ENCODE assay signal across 34 cellular contexts in genomic region chr6:39020136-39020535, GRCh38. TPM values are rescaled to one million over a fixed set of nuclear protein-coding genes. Genes with fewer than 3 reads are reported as not detected.
"Had no signal": no experiment of that assay in that cellular context is flagged by ENCODE, and none has a peak within 500 bp of the region (broad histone marks: within the 10 kb centered on the region; RNA-seq: fewer than 3 reads in every experiment).

No MANE protein-coding gene starts in this region.

- H3K36me3 ChIP-seq: left lung, lower lobe of right lung, neural progenitor cell, neutrophil, right atrium auricular region, right lobe of liver, tibial nerve, uterus had no signal

- H3K79me2 ChIP-seq: parathyroid adenoma had no signal

- H3K4me1 ChIP-seq: left lung, lower lobe of right lung, neural progenitor cell, parathyroid adenoma, right atrium auricular region, right lobe of liver, tibial nerve, uterus had no signal

- H3K9ac ChIP-seq: neural progenitor cell, parathyroid adenoma had no signal

- H3K4me2 ChIP-seq: neural progenitor cell, smooth muscle cell had no signal

- H3K4me3 ChIP-seq: left lung, lower lobe of right lung, neural progenitor cell, right atrium auricular region, right lobe of liver, smooth muscle cell, tibial nerve, uterus had no signal

- DNase-seq: hippocampal formation; kidney glomerular epithelial cell; left cardiac atrium; left lung; lower lobe of right lung; mammary epithelial cell; mesenchymal stem cell; naive B cell; natural killer cell; nephron progenitor cell; occipital lobe; right lobe of liver; stimulated activated CD4-positive, alpha-beta T cell treated with anti-CD3 and anti-CD28 coated beads, Interleukin-1b, Interleukin-23, amount 100 ng/mL, for 48 hours; stimulated activated CD4-positive, alpha-beta T cell treated with anti-CD3 and anti-CD28 coated beads, Interleukin-2, amount 100 ng/mL, for 48 hours; stimulated activated CD4-positive, alpha-beta T cell treated with anti-CD3 and anti-CD28 coated beads, Interleukin-4, amount 100 ng/mL, for 4 hours; stimulated activated CD8-positive, alpha-beta memory T cell treated with anti-CD3 and anti-CD28 coated beads, Interleukin-4, amount 100 ng/mL, for 48 hours; stimulated activated naive CD4-positive, alpha-beta T cell treated with Interleukin-2 at 50 U/mL for 16 hours; stimulated activated naive CD8-positive, alpha-beta T cell treated with anti-CD3 and anti-CD28 coated beads, Interleukin-15, amount 100 ng/mL, for 72 hours; substantia nigra; uterus had no signal

- H3K27me3 ChIP-seq: left lung, neural progenitor cell, right atrium auricular region, right lobe of liver, tibial nerve, uterus had no signal

- H3K27ac ChIP-seq: left lung, lower lobe of right lung, neural progenitor cell, neutrophil, parathyroid adenoma, right atrium auricular region, right lobe of liver, tibial nerve, uterus had no signal

- ATAC-seq: left cardiac atrium; left lung; lower lobe of right lung; natural killer cell; right lobe of liver; stimulated activated memory B cell treated with anti-CD40 and anti-IgM and Interleukin-4, amounts not matched to agents 10 μg/mL and 1 μg/mL and 100 μg/mL, for 72 hours; stimulated activated naive CD8-positive, alpha-beta T cell treated with anti-CD3 and anti-CD28 coated beads, Interleukin-15, amount 100 ng/mL, for 72 hours had no signal

RNA-seq across cellular contexts. Expression of gene GLP1R, which starts 28.4 kb away (rescaled TPM):
- total RNA-seq: liver, mesothelial cell of epicardium, occipital lobe, osteocyte, pulmonary artery endothelial cell, renal cortical epithelial cell, right lobe of liver, skeletal muscle tissue, smooth muscle cell had no signal
- polyA plus RNA-seq: keratinocyte, liver, mammary epithelial cell, smooth muscle cell had no signal
